In the genomic region with DNA sequence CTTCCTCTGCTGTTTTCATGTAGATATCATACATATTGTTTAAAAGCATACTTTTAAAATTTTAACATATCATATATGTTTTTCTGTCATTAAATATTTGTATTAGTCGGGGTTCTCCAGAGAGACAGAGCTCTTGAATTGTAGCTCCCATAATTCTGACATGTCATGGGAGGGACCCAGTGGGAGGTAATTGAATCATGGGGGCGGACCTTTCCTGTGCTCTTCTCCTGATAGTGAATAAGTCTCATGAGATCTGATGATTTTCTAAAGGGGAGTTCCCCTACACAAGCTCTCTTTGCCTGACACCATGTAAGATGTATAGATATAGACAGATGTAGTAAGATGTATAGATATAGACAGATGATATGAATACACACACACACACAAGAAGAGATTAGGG, we compare ENCODE assay signal across 19 cellular contexts.
A peak's percentile ranks its signal among the peaks of the same experiment; 100 is the strongest.
DNase-seq lines count a peak whose midpoint lies in the region; ATAC-seq and TF ChIP-seq lines count a peak whose summit lies in the region.
"Had no signal": no experiment of that assay in that cellular context is flagged by ENCODE, and none has a peak within 500 bp of the region (broad histone marks: within the 10 kb centered on the region; RNA-seq: fewer than 3 reads in every experiment).

No MANE protein-coding gene starts in this region.

- H3K9me2 ChIP-seq in GM23248 (ENCODE audit: insufficient read depth), result no peaks in the 10 kb centered on the region

- H3K4me1 ChIP-seq in heart left ventricle (peaks cover 0 to 18% (median 0%) of the 10 kb centered on the region in 12 donors), GM23248 (ENCODE audit: insufficient read depth) (no peaks in the 10 kb centered on the region)
- H3K4me1 ChIP-seq: BLaER1, Caco-2 had no signal

- H3K4me3 Mint-ChIP-seq in activated naive CD8-positive, alpha-beta T cell treated with anti-CD3 and anti-CD28 coated beads, Interleukin-2, amount 50 U/mL, for 24 hours, result no peak overlapping the region
- H3K4me3 Mint-ChIP-seq in activated naive CD8-positive, alpha-beta T cell treated with anti-CD3 and anti-CD28 coated beads for 36 hours, result no peak overlapping the region
- H3K4me3 Mint-ChIP-seq: CD4-positive, CD25-positive, alpha-beta regulatory T cell; CD8-positive, alpha-beta T cell had no signal

- no peak overlapping the region for H3K4me2 ChIP-seq in GM23248 (ENCODE audit: unreplicated experiment)
- H3K4me2 ChIP-seq: A549, BLaER1 had no signal

- H3K79me2 ChIP-seq in GM23248 (ENCODE audit: insufficient read depth), result no peaks in the 10 kb centered on the region

- H3K36me3 ChIP-seq in heart left ventricle, result no peaks in the 10 kb centered on the region
- no peaks in the 10 kb centered on the region for H3K36me3 ChIP-seq in GM23248 (ENCODE audit: low read depth)
- H3K36me3 ChIP-seq: BLaER1 had no signal

- peak; percentile 28 for ATAC-seq in activated naive CD8-positive, alpha-beta T cell treated with anti-CD3 and anti-CD28 coated beads, Interleukin-2, amount 50 U/mL, for 24 hours
- ATAC-seq in heart left ventricle, result no peak
- ATAC-seq: A549; CD8-positive, alpha-beta T cell had no signal

- no peaks in the 10 kb centered on the region for H3K36me3 Mint-ChIP-seq in activated naive CD8-positive, alpha-beta T cell treated with anti-CD3 and anti-CD28 coated beads, Interleukin-2, amount 50 U/mL, for 24 hours (ENCODE audit: low read depth)
- H3K36me3 Mint-ChIP-seq in activated naive CD8-positive, alpha-beta T cell treated with anti-CD3 and anti-CD28 coated beads for 36 hours, result no peaks in the 10 kb centered on the region
- H3K36me3 Mint-ChIP-seq: CD4-positive, CD25-positive, alpha-beta regulatory T cell; CD8-positive, alpha-beta T cell had no signal

- H3K4me3 ChIP-seq in choroid plexus epithelial cell (ENCODE audit: low read depth, low read length) (no peak overlapping the region), heart left ventricle (no peak overlapping the region), GM23248 (no peak overlapping the region)
- H3K4me3 ChIP-seq: A549, BLaER1 had no signal

- H4K20me1 ChIP-seq in GM23248 (ENCODE audit: insufficient read depth), result no peaks in the 10 kb centered on the region
- H4K20me1 ChIP-seq: BLaER1 had no signal

- H3K9ac ChIP-seq in GM23248, result no peak overlapping the region
- H3K9ac ChIP-seq: BLaER1 had no signal

- H3K27me3 ChIP-seq in heart left ventricle, result no peaks in the 10 kb centered on the region
- no peaks in the 10 kb centered on the region for H3K27me3 ChIP-seq in GM23248 (replicated peaks; ENCODE audit: insufficient read depth)
- H3K27me3 ChIP-seq: BLaER1 had no signal

- H3K27ac Mint-ChIP-seq in activated naive CD8-positive, alpha-beta T cell treated with anti-CD3 and anti-CD28 coated beads, Interleukin-2, amount 50 U/mL, for 24 hours, result no peak overlapping the region
- no peak overlapping the region for H3K27ac Mint-ChIP-seq in activated naive CD8-positive, alpha-beta T cell treated with anti-CD3 and anti-CD28 coated beads for 36 hours
- H3K27ac Mint-ChIP-seq: CD4-positive, CD25-positive, alpha-beta regulatory T cell; CD8-positive, alpha-beta T cell had no signal

- H3K27ac ChIP-seq in heart left ventricle (no peak overlapping the region), GM23248 (no peak overlapping the region)
- H3K27ac ChIP-seq: A549, BLaER1, C4-2B had no signal

- H2AFZ ChIP-seq in GM23248, result no peak overlapping the region

- intact Hi-C loops in heart left ventricle (cut with DNase I), result no loop called here

- no peaks in the 10 kb centered on the region for H3F3A ChIP-seq in GM23248 (ENCODE audit: insufficient read depth)

- no peak for TF ChIP-seq CTCF in choroid plexus epithelial cell (conservative IDR thresholded peaks at IDR 0.05; ENCODE audit: low read depth, low read length)
- TF ChIP-seq CTCF in heart left ventricle (IDR thresholded peaks at IDR 0.05), result no peak

- in situ Hi-C loops in GM23248 (cut with MboI), result no loop called here

- H3K9me3 Mint-ChIP-seq in activated naive CD8-positive, alpha-beta T cell treated with anti-CD3 and anti-CD28 coated beads, Interleukin-2, amount 50 U/mL, for 24 hours, result no peaks in the 10 kb centered on the region
- H3K9me3 Mint-ChIP-seq in activated naive CD8-positive, alpha-beta T cell treated with anti-CD3 and anti-CD28 coated beads for 36 hours, result no peaks in the 10 kb centered on the region
- H3K9me3 Mint-ChIP-seq: CD8-positive, alpha-beta T cell had no signal

- no peak for DNase-seq in activated naive CD8-positive, alpha-beta T cell treated with anti-CD3 and anti-CD28 coated beads, Interleukin-2, amount 50 U/mL, for 24 hours
- no peak for DNase-seq in activated naive CD8-positive, alpha-beta T cell treated with anti-CD3 and anti-CD28 coated beads for 36 hours
- DNase-seq in OCI-M1 (lab: John Stamatoyannopoulos, UW) (peak; percentile 22), choroid plexus epithelial cell (ENCODE audit: low read depth) (peak; percentile 21), putamen (ENCODE audit: low spot score) (peak; percentile 10), heart left ventricle (no peak), GM23248 (no peak), T-helper 1 cell (no peak)
- DNase-seq: 8988T; Caco-2; CD4-positive, CD25-positive, alpha-beta regulatory T cell; CD8-positive, alpha-beta T cell; DMS153; DND-41; H7; HCEC 1CT had no signal

- 75 to 90% (median 86%) methylated on average over 2 of the region's 2 CpGs for WGBS in heart left ventricle, 4 donors
- WGBS in GM23248 (ENCODE audit: low coverage in 1 of 2, low lambda C conversion rate in 2 of 2, missing lambda C conversion rate in 2 of 2), 2 experiments, result 78 to 88% methylated on average over 2 of the region's 2 CpGs

- no peaks in the 10 kb centered on the region for H3K4me1 Mint-ChIP-seq in activated naive CD8-positive, alpha-beta T cell treated with anti-CD3 and anti-CD28 coated beads, Interleukin-2, amount 50 U/mL, for 24 hours
- H3K4me1 Mint-ChIP-seq in activated naive CD8-positive, alpha-beta T cell treated with anti-CD3 and anti-CD28 coated beads for 36 hours, result no peaks in the 10 kb centered on the region
- H3K4me1 Mint-ChIP-seq: CD4-positive, CD25-positive, alpha-beta regulatory T cell had no signal

- no peak for TF ChIP-seq POLR2A in heart left ventricle (IDR thresholded peaks at IDR 0.05)

- peaks cover 28% of the 10 kb centered on the region for H3K27me3 Mint-ChIP-seq in activated naive CD8-positive, alpha-beta T cell treated with anti-CD3 and anti-CD28 coated beads, Interleukin-2, amount 50 U/mL, for 24 hours
- H3K27me3 Mint-ChIP-seq in activated naive CD8-positive, alpha-beta T cell treated with anti-CD3 and anti-CD28 coated beads for 36 hours, result peaks cover 40% of the 10 kb centered on the region

- no peaks in the 10 kb centered on the region for H3K9me3 ChIP-seq in heart left ventricle
- H3K9me3 ChIP-seq in GM23248 (ENCODE audit: low read depth), result no peaks in the 10 kb centered on the region
- H3K9me3 ChIP-seq: A549, BLaER1, Caco-2 had no signal

Comparison
In these comparisons a context has a peak if more than half of its experiments do, and no peak if none do; other contexts are left out.
1. DNase-seq: peak in OCI-M1 (single experiment), choroid plexus epithelial cell (single experiment) and putamen (single experiment); none in activated naive CD8-positive, alpha-beta T cell treated with anti-CD3 and anti-CD28 coated beads, Interleukin-2, amount 50 U/mL, for 24 hours (single experiment), activated naive CD8-positive, alpha-beta T cell treated with anti-CD3 and anti-CD28 coated beads for 36 hours (single experiment), heart left ventricle (0 of 5), GM23248 (single experiment) and T-helper 1 cell (0 of 5).